ENCODE assay signal across 16 cellular contexts in the genomic region with DNA sequence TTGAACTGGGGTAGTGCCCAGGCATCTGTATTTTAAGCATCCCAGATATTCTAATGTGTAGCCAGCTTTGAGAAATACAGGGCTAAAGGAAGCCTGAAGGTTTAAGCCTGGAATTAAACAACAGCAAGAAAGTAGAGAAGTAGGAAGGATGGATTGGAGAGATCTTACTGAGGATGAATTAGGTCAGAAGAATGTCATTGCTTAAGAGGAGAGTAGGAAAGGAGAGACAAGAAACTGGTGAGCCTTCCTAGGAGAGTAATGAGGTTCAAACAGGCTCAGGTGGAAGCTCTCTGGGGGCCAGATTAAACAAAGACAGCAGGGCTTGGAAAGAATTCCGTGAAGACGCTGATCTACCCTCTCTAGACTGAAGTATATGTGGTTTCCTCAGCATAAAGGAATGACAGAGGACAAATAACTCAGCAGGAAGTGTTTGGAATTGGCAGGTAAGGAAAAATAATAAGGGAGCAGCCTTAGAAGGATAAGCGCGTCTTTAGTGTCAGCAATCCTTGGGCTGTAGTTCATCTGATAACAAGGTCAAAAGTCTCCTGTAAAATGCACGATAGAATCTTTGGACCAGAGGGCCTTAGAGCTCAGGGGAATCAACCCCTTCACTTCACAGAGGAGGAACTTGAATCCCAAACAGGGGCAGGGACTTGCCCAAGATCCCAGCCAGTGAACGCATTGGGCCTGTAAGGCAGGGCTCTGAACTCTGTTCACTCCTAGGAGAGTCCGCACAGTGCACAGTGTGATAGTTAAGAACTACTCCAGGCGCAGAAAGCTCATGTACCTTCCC.
DNase-seq lines count a peak whose midpoint lies in the region; ATAC-seq, FAIRE-seq and TF ChIP-seq lines count a peak whose summit lies in the region.
"Had no signal": no experiment of that assay in that cellular context is flagged by ENCODE, and none has a peak within 500 bp of the region (broad histone marks: within the 10 kb centered on the region; RNA-seq: fewer than 3 reads in every experiment).

No MANE protein-coding gene starts in this region.

- H3K4me1 ChIP-seq in left ventricle myocardium inferior (no peaks in the 10 kb centered on the region), upper lobe of right lung (no peaks in the 10 kb centered on the region)

- H3K79me2 ChIP-seq in neural cell (replicated peaks; ENCODE audit: insufficient read depth, low read length): no peaks in the 10 kb centered on the region

- H3F3A ChIP-seq in neural cell (ENCODE audit: insufficient read depth, low read length, poor library complexity, severe bottlenecking): no peaks in the 10 kb centered on the region

- no peak overlapping the region for H2AFZ ChIP-seq in neural cell (ENCODE audit: low read depth, low read length)

- H3K9ac ChIP-seq in neural cell (ENCODE audit: low read length): no peak overlapping the region

- TF ChIP-seq CTCF in bronchial epithelial cell (IDR thresholded peaks at IDR 0.05; ENCODE audit: insufficient read depth, low read length, severe bottlenecking) (no peak), neural cell (IDR thresholded peaks at IDR 0.05; ENCODE audit: poor library complexity, severe bottlenecking) (no peak), left ventricle myocardium inferior (IDR thresholded peaks at IDR 0.05; ENCODE audit: borderline replicate concordance) (no peak), upper lobe of right lung (IDR thresholded peaks at IDR 0.05) (no peak)

- ATAC-seq in GM18511 (IDR thresholded peaks at IDR 0.05; ENCODE audit: unreplicated experiment): no peak
- no peak for ATAC-seq in upper lobe of right lung
- ATAC-seq: K562 had no signal

- no peaks in the 10 kb centered on the region for H3K27me3 ChIP-seq in bronchial epithelial cell (ENCODE audit: control insufficient read depth, insufficient read depth, low read length)
- no peaks in the 10 kb centered on the region for H3K27me3 ChIP-seq in neural cell (ENCODE audit: insufficient read depth, low read depth, low read length)
- no peaks in the 10 kb centered on the region for H3K27me3 ChIP-seq in left ventricle myocardium inferior (ENCODE audit: low read depth)
- H3K27me3 ChIP-seq in upper lobe of right lung: no peaks in the 10 kb centered on the region

- intact Hi-C loops in left ventricle myocardium inferior (cut with micrococcal nuclease) (no loop called here), upper lobe of right lung (cut with DNase I) (no loop called here)

- H3K4me3 ChIP-seq in bronchial epithelial cell (ENCODE audit: low read depth, low read length) (no peak overlapping the region), neural cell (ENCODE audit: low read length) (no peak overlapping the region), left ventricle myocardium inferior (no peak overlapping the region), upper lobe of right lung (no peak overlapping the region)
- H3K4me3 ChIP-seq: K562 had no signal

- TF ChIP-seq EP300 in neural cell (conservative IDR thresholded peaks at IDR 0.05; ENCODE audit: poor library complexity, severe bottlenecking): no peak

- H3K9me3 ChIP-seq in neural cell (ENCODE audit: low read length): no peaks in the 10 kb centered on the region
- no peaks in the 10 kb centered on the region for H3K9me3 ChIP-seq in left ventricle myocardium inferior (replicated peaks)
- H3K9me3 ChIP-seq in upper lobe of right lung: no peaks in the 10 kb centered on the region

- peak; percentile 35 for DNase-seq in ELF-1 (ENCODE audit: low read depth, low spot score)
- DNase-seq in NCI-H82 (lab: John Stamatoyannopoulos, UW): peak; percentile 69
- peak; percentile 50 for DNase-seq in bronchial epithelial cell (ENCODE audit: low read depth)
- no peak for DNase-seq in DMS153 treated with DMSO at 0.1 percent for 48 hours (lab: John Stamatoyannopoulos, UW; ENCODE audit: unreplicated experiment)
- DNase-seq in left ventricle myocardium inferior: no peak
- no peak for DNase-seq in upper lobe of right lung
- DNase-seq: CD4-positive, CD25-positive, alpha-beta regulatory T cell; DMS 273 treated with DMSO at 0.1 percent for 48 hours; NCI-H1048; NCI-H187; NCI-H748 treated with DMSO at 0.1 percent for 48 hours; SHP77 treated with DMSO at 0.1 percent for 48 hours had no signal

- no peaks in the 10 kb centered on the region for H3K9me2 ChIP-seq in neural cell (ENCODE audit: insufficient read depth, low read length)

- TF ChIP-seq RAD21 in neural cell (conservative IDR thresholded peaks at IDR 0.05): no peak

- FAIRE-seq in bronchial epithelial cell (lab: Jason Lieb, UNC): no peak
- FAIRE-seq: HTR-8/SVneo, K562 had no signal

- no peaks in the 10 kb centered on the region for H4K20me1 ChIP-seq in neural cell (ENCODE audit: insufficient read depth)

- H3K36me3 ChIP-seq in bronchial epithelial cell (ENCODE audit: control insufficient read depth, insufficient read depth, low read length) (no peaks in the 10 kb centered on the region), neural cell (ENCODE audit: insufficient read depth, low read length) (no peaks in the 10 kb centered on the region), left ventricle myocardium inferior (no peaks in the 10 kb centered on the region), upper lobe of right lung (no peaks in the 10 kb centered on the region)

- no peak overlapping the region for H3K27ac ChIP-seq in neural cell (ENCODE audit: low read length)
- H3K27ac ChIP-seq in left ventricle myocardium inferior (replicated peaks): no peak overlapping the region
- no peak overlapping the region for H3K27ac ChIP-seq in upper lobe of right lung

- no peak overlapping the region for H3K4me2 ChIP-seq in neural cell (ENCODE audit: low read length)

TF ChIP-seq in neural cell, 6 proteins besides CTCF, POLR2A, EP300 and RAD21:
- TF ChIP-seq REST (IDR thresholded peaks at IDR 0.05; ENCODE audit: borderline replicate concordance): no peak
- TF ChIP-seq POLR2AphosphoS5 (IDR thresholded peaks at IDR 0.05): peak; percentile 18

Comparison
In these comparisons a context has a peak if more than half of its experiments do, and no peak if none do; other contexts are left out.
1. DNase-seq: peak in ELF-1 (single experiment), NCI-H82 (single experiment) and bronchial epithelial cell (single experiment); none in DMS153 treated with DMSO at 0.1 percent for 48 hours (single experiment), left ventricle myocardium inferior (single experiment) and upper lobe of right lung (single experiment).